In the genomic region with DNA sequence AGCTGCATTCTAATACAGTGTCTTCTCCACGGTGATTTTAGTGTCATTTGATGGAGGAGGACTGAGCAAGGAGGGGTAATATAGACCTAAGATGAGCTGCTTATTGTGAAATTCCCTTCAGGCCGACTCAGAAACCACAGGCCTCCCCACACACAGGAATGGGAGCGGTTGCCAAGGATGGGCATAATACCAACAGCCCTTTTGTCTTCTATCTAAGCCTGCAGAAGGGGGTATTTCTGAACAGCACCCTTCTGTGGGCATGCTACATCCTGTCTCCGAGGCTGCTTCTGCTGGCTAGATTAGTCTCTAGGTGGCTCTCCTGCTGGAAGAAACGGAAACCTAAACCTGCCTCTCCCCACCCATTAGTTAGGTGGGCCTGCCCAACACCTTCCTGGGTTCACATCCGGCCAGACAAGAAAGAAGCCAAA, we compare ENCODE assay signal across 8 cellular contexts.
DNase-seq lines count a peak whose midpoint lies in the region; ATAC-seq and TF ChIP-seq lines count a peak whose summit lies in the region.

No MANE protein-coding gene starts in this region.

- H3K4me1 ChIP-seq in GM23338 (ENCODE audit: insufficient read depth) = peaks cover 3% of the 10 kb centered on the region; the same call in 1 of the 2 replicates
- peaks cover 46% of the 10 kb centered on the region for H3K4me1 ChIP-seq in OCI-LY3 (ENCODE audit: low read length)
- peaks cover 35% of the 10 kb centered on the region for H3K4me1 ChIP-seq in parathyroid adenoma
- no peaks in the 10 kb centered on the region for H3K4me1 ChIP-seq in H9 (ENCODE audit: insufficient read depth, low read length)

- no peak overlapping the region for H2AK5ac ChIP-seq in H9 (ENCODE audit: insufficient read length, low read length)

- no peak for DNase-seq in GM23338 (ENCODE audit: low spot score)
- peak; percentile 32 for DNase-seq in central memory CD4-positive, alpha-beta T cell
- no peak for DNase-seq in SW480 (ENCODE audit: low spot score)
- DNase-seq in H9 = no peak
- DNase-seq in NCI-H187 treated with DMSO at 0.1 percent for 48 hours (lab: John Stamatoyannopoulos, UW) = no peak

- H2AFZ ChIP-seq in GM23338 (no peak overlapping the region), OCI-LY3 (ENCODE audit: low read depth, low read length) (no peak overlapping the region), parathyroid adenoma (no peak overlapping the region), H9 (ENCODE audit: low read length) (no peak overlapping the region)

- no peak overlapping the region for H2BK120ac ChIP-seq in H9 (ENCODE audit: low read depth, low read length, poor library complexity, severe bottlenecking)

- H3K4me2 ChIP-seq in GM23338 (no peak overlapping the region), OCI-LY3 (ENCODE audit: low read length) (peak overlapping the region; percentile 53), parathyroid adenoma (ENCODE audit: low read length) (peak overlapping the region; percentile 57), H9 (ENCODE audit: insufficient read depth, insufficient read length, low read length) (no peak overlapping the region)

- no peak overlapping the region for H3K27ac Mint-ChIP-seq in GM23338
- H3K27ac Mint-ChIP-seq in H9 = peak overlapping the region in 1 of 3 experiments; percentile 82; a peak in 1 of 7 replicates

- H3K9ac ChIP-seq in OCI-LY3 (ENCODE audit: low read length) (peak overlapping the region; percentile 47), parathyroid adenoma (no peak overlapping the region), H9 (ENCODE audit: extremely low read depth, insufficient read length, low read length) (no peak overlapping the region)

- no peak overlapping the region for H2BK15ac ChIP-seq in H9 (ENCODE audit: low read depth, low read length)

- no peaks in the 10 kb centered on the region for H3K9me3 Mint-ChIP-seq in GM23338
- H3K9me3 Mint-ChIP-seq in H9 = no peaks in the 10 kb centered on the region

- H4K91ac ChIP-seq in H9 (ENCODE audit: insufficient read length, low read depth, low read length) = no peak overlapping the region

- H3K56ac ChIP-seq in H9 (ENCODE audit: insufficient read length, low read depth, low read length) = no peak overlapping the region

- no peaks in the 10 kb centered on the region for H3K79me1 ChIP-seq in H9 (ENCODE audit: insufficient read depth, low read depth, low read length, poor library complexity, severe bottlenecking)

- WGBS in H9 (ENCODE audit: extremely low coverage, insufficient read length, low lambda C conversion rate) = no CpG with 5 or more reads among the region's 6 CpGs

- H3K23ac ChIP-seq in H9 (ENCODE audit: insufficient read length, low read depth, low read length) = no peak overlapping the region

- H3K36me3 ChIP-seq in GM23338 (ENCODE audit: insufficient read depth) (no peaks in the 10 kb centered on the region), OCI-LY3 (replicated peaks; ENCODE audit: low read depth, low read length) (peaks cover 3% of the 10 kb centered on the region), parathyroid adenoma (ENCODE audit: control insufficient read depth, insufficient read depth, low read length) (no peaks in the 10 kb centered on the region)

- H3K27ac ChIP-seq in GM23338 (ENCODE audit: low read depth) (no peak overlapping the region), OCI-LY3 (ENCODE audit: low read length) (peak overlapping the region; percentile 57), parathyroid adenoma (peak overlapping the region; percentile 59), H9 (ENCODE audit: insufficient read length, low read depth, low read length) (no peak overlapping the region)

- H3K4me3 ChIP-seq in GM23338 (no peak overlapping the region), OCI-LY3 (ENCODE audit: low read length) (peak overlapping the region; percentile 2; the same call in 1 of the 2 replicates), parathyroid adenoma (ENCODE audit: low read depth, low read length) (no peak overlapping the region)

- no peaks in the 10 kb centered on the region for H3F3A ChIP-seq in GM23338 (replicated peaks; ENCODE audit: low read depth)

- no peak overlapping the region for H2BK5ac ChIP-seq in H9 (ENCODE audit: insufficient read length, low read length)

- H3K79me2 ChIP-seq in GM23338 (replicated peaks; ENCODE audit: insufficient read depth) = no peaks in the 10 kb centered on the region
- no peaks in the 10 kb centered on the region for H3K79me2 ChIP-seq in OCI-LY3 (ENCODE audit: low read length)
- peaks cover 11% of the 10 kb centered on the region for H3K79me2 ChIP-seq in parathyroid adenoma
- no peaks in the 10 kb centered on the region for H3K79me2 ChIP-seq in H9 (ENCODE audit: insufficient read depth, low read length)

- no peak overlapping the region for H3K4ac ChIP-seq in H9 (ENCODE audit: low read depth, low read length)

- no peak overlapping the region for H3K14ac ChIP-seq in H9 (ENCODE audit: insufficient read depth, low read length)

- H3T11ph ChIP-seq in H9 (ENCODE audit: low read length) = no peak overlapping the region

- no peak overlapping the region for H2BK20ac ChIP-seq in H9 (ENCODE audit: low read depth, low read length, poor library complexity, severe bottlenecking)

- H3K4me1 Mint-ChIP-seq in GM23338 (peaks cover 22% of the 10 kb centered on the region), H9 (peaks cover 9 to 18% of the 10 kb centered on the region in 2 experiments)

- H4K8ac ChIP-seq in H9 (replicated peaks; ENCODE audit: insufficient read length, low read depth, low read length) = no peak overlapping the region

- no peak overlapping the region for H3K18ac ChIP-seq in H9 (ENCODE audit: insufficient read length, low read depth, low read length)

- H3K23me2 ChIP-seq in H9 (ENCODE audit: insufficient read length, low read depth, low read length, poor library complexity, severe bottlenecking) = no peaks in the 10 kb centered on the region

- TF ChIP-seq CTCF in GM23338 (conservative IDR thresholded peaks at IDR 0.05; ENCODE audit: low read depth in 2 of 2) = no peak
- TF ChIP-seq CTCF in OCI-LY3 (IDR thresholded peaks at IDR 0.05; ENCODE audit: low read depth, low read length) = no peak
- no peak for TF ChIP-seq CTCF in parathyroid adenoma (IDR thresholded peaks at IDR 0.05)
- no peak for TF ChIP-seq CTCF in H9 (conservative IDR thresholded peaks at IDR 0.05)

- no peaks in the 10 kb centered on the region; the same call in none of the 2 replicates for H4K20me1 ChIP-seq in GM23338 (replicated peaks; ENCODE audit: insufficient read depth)
- H4K20me1 ChIP-seq in OCI-LY3 (ENCODE audit: insufficient read depth, low read length) = no peaks in the 10 kb centered on the region
- H4K20me1 ChIP-seq in H9 (ENCODE audit: control insufficient read depth, insufficient read depth, insufficient read length) = no peaks in the 10 kb centered on the region

- H3K27me3 Mint-ChIP-seq in GM23338 (ENCODE audit: insufficient read depth, low read depth, poor library complexity) (peaks cover 8% of the 10 kb centered on the region), H9 (ENCODE audit: low read depth) (no peaks in the 10 kb centered on the region)

- H3K9me3 ChIP-seq in OCI-LY3 (ENCODE audit: insufficient read depth, low read length) = no peaks in the 10 kb centered on the region
- H3K9me3 ChIP-seq in parathyroid adenoma (ENCODE audit: control insufficient read depth, low read length) = no peaks in the 10 kb centered on the region
- H3K9me3 ChIP-seq in H9 (ENCODE audit: control insufficient read depth, low read depth, low read length) = no peaks in the 10 kb centered on the region

- no peaks in the 10 kb centered on the region for H3K27me3 ChIP-seq in GM23338 (ENCODE audit: insufficient read depth)
- H3K27me3 ChIP-seq in OCI-LY3 (ENCODE audit: low read depth, low read length) = no peaks in the 10 kb centered on the region
- no peaks in the 10 kb centered on the region for H3K27me3 ChIP-seq in parathyroid adenoma (ENCODE audit: control insufficient read depth, insufficient read depth, low read length)
- H3K27me3 ChIP-seq in H9 (ENCODE audit: insufficient read depth, low read length) = no peaks in the 10 kb centered on the region

- H2BK12ac ChIP-seq in H9 (ENCODE audit: insufficient read length, low read depth, low read length) = no peak overlapping the region

- H3K4me3 Mint-ChIP-seq in GM23338 (no peak overlapping the region), H9 (no peak overlapping the region)

- no peak overlapping the region for H4K5ac ChIP-seq in H9 (ENCODE audit: insufficient read length, low read depth, low read length)

- H3K36me3 Mint-ChIP-seq in GM23338 (ENCODE audit: low read depth) (no peaks in the 10 kb centered on the region), H9 (ENCODE audit: insufficient read depth in 1 of 3, low read depth in 3 of 3) (peaks cover 0 to 23% (median 14%) of the 10 kb centered on the region in 3 experiments; a peak in 4 of 7 replicates)

- peak; percentile 7; the same call in 2 of the 3 replicates for ATAC-seq in GM23338
- ATAC-seq in GM18907 (IDR thresholded peaks at IDR 0.05; ENCODE audit: unreplicated experiment) = no peak

- H3K9me2 ChIP-seq in GM23338 (ENCODE audit: insufficient read depth) = no peaks in the 10 kb centered on the region

TF ChIP-seq in GM23338, 12 proteins besides CTCF, POLR2A, EP300 and RAD21 (continues in another document):
- TF ChIP-seq ETS1 (IDR thresholded peaks at IDR 0.05) (no peak), ZNF114 (CRISPR knock-in tag; IDR thresholded peaks at IDR 0.05) (no peak)

Comparison
In these comparisons a context has a peak if more than half of its experiments do, and no peak if none do; other contexts are left out.
1. H3K27ac ChIP-seq: peak in OCI-LY3 (single experiment) and parathyroid adenoma (single experiment); none in GM23338 (single experiment) and H9 (single experiment).
2. H3K4me2 ChIP-seq: peak in OCI-LY3 (single experiment) and parathyroid adenoma (single experiment); none in GM23338 (single experiment) and H9 (single experiment).